ENCODE assay signal across 21 cellular contexts in the genomic region with DNA sequence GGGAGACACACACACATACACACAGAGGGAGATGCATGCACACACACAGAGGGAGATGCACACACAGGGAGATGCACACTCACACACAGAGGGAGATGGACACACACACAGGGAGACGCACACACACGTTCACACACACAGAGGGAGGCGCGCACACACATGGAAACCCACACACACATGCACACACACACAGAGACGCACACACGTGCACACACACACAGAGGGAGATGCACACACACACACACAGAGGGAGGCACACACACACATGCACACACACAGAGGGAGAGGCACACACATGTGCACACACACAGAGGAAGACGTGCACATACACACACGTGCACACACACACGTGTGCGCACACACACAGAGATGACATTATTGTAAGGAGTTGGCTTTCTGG.
"Had no signal": no experiment of that assay in that cellular context is flagged by ENCODE, and none has a peak within 500 bp of the region (broad histone marks: within the 10 kb centered on the region; RNA-seq: fewer than 3 reads in every experiment).

No MANE protein-coding gene starts in this region.

- H3K36me3 Mint-ChIP-seq: IgD-negative memory B cell had no signal

- DNase-seq: Kasumi-1, MM.1S, NCI-H1092 treated with DMSO at 0.1 percent for 48 hours, NCI-H1436, NCI-H187, NCI-H2029, NCI-H2081 treated with DMSO at 0.1 percent for 48 hours, NCI-H2171, NCI-H226, NCI-H446, NCI-H510A, NCI-H524 treated with DMSO at 0.1 percent for 48 hours, NCI-H774, RPMI8226, SHP77, SK-N-SH had no signal

- ATAC-seq: K562 had no signal

- H3K9me3 ChIP-seq: SK-N-SH had no signal

- H3K4me2 ChIP-seq: KMS-11, SK-N-SH had no signal

- H3K4me3 ChIP-seq: K562 had no signal

- H3K4me1 Mint-ChIP-seq: IgD-negative memory B cell had no signal

- H3K27ac ChIP-seq: HL-60, KMS-11 had no signal

- FAIRE-seq: K562, RCC 7860 had no signal

- H3K9ac ChIP-seq: KMS-11, SK-N-SH had no signal

- H3K27me3 Mint-ChIP-seq: IgD-negative memory B cell had no signal

- H3K4me3 Mint-ChIP-seq: IgD-negative memory B cell had no signal

- H3K27ac Mint-ChIP-seq: IgD-negative memory B cell had no signal

- H3K9me3 Mint-ChIP-seq: IgD-negative memory B cell had no signal
